In the genomic region with DNA sequence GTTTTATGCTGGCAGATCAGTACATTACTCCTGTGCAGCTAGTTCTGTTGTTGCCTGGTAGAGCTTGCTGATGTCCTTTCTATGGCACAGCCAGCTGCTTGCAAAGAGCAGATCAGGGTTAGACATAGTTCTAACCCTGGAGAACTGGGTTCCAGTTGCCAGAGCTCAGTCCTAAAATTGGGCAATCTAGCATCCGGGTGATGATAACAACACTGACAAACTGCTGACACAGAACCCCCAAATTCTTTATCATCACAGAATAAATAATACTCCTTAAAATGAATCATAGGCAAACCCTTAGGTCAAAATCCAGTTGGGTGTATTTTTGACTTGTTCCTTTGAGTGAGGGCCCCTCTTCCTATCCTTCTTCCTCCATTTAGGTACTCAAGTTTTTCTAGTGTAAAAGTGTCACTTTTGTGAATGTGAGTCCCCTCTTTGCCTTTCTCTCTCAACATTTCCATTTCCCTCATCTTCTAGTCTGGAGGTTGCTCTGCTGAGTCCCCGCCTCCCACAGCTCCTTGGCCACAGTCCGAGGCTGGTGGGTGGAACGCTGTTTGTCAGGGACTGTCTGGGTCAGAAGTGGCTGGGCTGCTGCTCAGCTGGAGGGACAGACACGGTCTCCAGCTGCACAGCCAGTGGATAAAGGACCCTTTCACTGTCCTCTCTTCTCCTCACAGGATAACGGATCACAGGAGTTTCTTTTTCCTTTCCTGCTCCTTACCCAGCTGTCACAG, we compare ENCODE assay signal across 8 cellular contexts.
DNase-seq lines count a peak whose midpoint lies in the region; ATAC-seq and TF ChIP-seq lines count a peak whose summit lies in the region.

No MANE protein-coding gene starts in this region.

- H3K4me3 Mint-ChIP-seq in activated CD4-positive, alpha-beta T cell treated with anti-CD3 and anti-CD28 coated beads, Interleukin-2, amount 10 ng/mL, durations not matched to agents 24 days and 14 days = no peak overlapping the region
- H3K4me3 Mint-ChIP-seq in activated T-helper 2 cell treated with anti-CD3 and anti-CD28 coated beads, Interferon-gamma antibody, Interleukin-2, Interleukin-4, amounts not matched to agents 10 μg/mL and 5 μg/mL and 100 μg/mL, durations not matched to agents 14 hours and 24 hours and 36 hours (ENCODE audit: low read depth) = no peak overlapping the region

- H3K9ac ChIP-seq in PC-3 (ENCODE audit: low read length) = no peak overlapping the region

- TF ChIP-seq EP300 in esophagus muscularis mucosa (IDR thresholded peaks at IDR 0.05) (no peak), upper lobe of left lung (IDR thresholded peaks at IDR 0.05) (no peak)

- no TSS peak for BruUV-seq in PC-3 (replicated peaks; lab: Mats Ljungman, UMichigan)

- H3K27ac Mint-ChIP-seq in activated CD4-positive, alpha-beta T cell treated with anti-CD3 and anti-CD28 coated beads, Interleukin-2, amount 10 ng/mL, durations not matched to agents 24 days and 14 days = no peak overlapping the region
- H3K27ac Mint-ChIP-seq in activated T-helper 2 cell treated with anti-CD3 and anti-CD28 coated beads, Interferon-gamma antibody, Interleukin-2, Interleukin-4, amounts not matched to agents 10 μg/mL and 5 μg/mL and 100 μg/mL, durations not matched to agents 14 hours and 24 hours and 36 hours = no peak overlapping the region

- ATAC-seq in PC-3 (no peak), upper lobe of left lung (ENCODE audit: low FRiP score in 2 of 2) (peak; percentile 86 to 96)

- H3K4me3 ChIP-seq in PC-3 (ENCODE audit: low read length) = no peak overlapping the region; the same call in 1 of the 2 replicates
- peak overlapping the region; percentile 32 to 44 (median 37) for H3K4me3 ChIP-seq in esophagus muscularis mucosa
- H3K4me3 ChIP-seq in upper lobe of left lung = peak overlapping the region in 3 of 4 donors; percentile 9 to 32 (median 27)

- H2AFZ ChIP-seq in PC-3 (ENCODE audit: low read length) = 0 out of 2 replicates have a peak overlapping the region, but pooled peaks have one; percentile 3

- H3K36me3 Mint-ChIP-seq in activated CD4-positive, alpha-beta T cell treated with anti-CD3 and anti-CD28 coated beads, Interleukin-2, amount 10 ng/mL, durations not matched to agents 24 days and 14 days (ENCODE audit: low read depth) = no peaks in the 10 kb centered on the region
- no peaks in the 10 kb centered on the region for H3K36me3 Mint-ChIP-seq in activated T-helper 2 cell treated with anti-CD3 and anti-CD28 coated beads, Interferon-gamma antibody, Interleukin-2, Interleukin-4, amounts not matched to agents 10 μg/mL and 5 μg/mL and 100 μg/mL, durations not matched to agents 14 hours and 24 hours and 36 hours (ENCODE audit: low read depth)

- 23% methylated on average over 6 of the region's 6 CpGs for WGBS in esophagus muscularis mucosa
- 35 to 41% methylated on average over 6 of the region's 6 CpGs for WGBS in upper lobe of left lung, 2 donors

- H3K27me3 ChIP-seq in PC-3 (ENCODE audit: low read length) (no peaks in the 10 kb centered on the region), esophagus muscularis mucosa (no peaks in the 10 kb centered on the region), upper lobe of left lung (no peaks in the 10 kb centered on the region)

- H3K4me1 Mint-ChIP-seq in activated CD4-positive, alpha-beta T cell treated with anti-CD3 and anti-CD28 coated beads, Interleukin-2, amount 10 ng/mL, durations not matched to agents 24 days and 14 days = peaks cover 9% of the 10 kb centered on the region
- H3K4me1 Mint-ChIP-seq in activated T-helper 2 cell treated with anti-CD3 and anti-CD28 coated beads, Interferon-gamma antibody, Interleukin-2, Interleukin-4, amounts not matched to agents 10 μg/mL and 5 μg/mL and 100 μg/mL, durations not matched to agents 14 hours and 24 hours and 36 hours (ENCODE audit: low read depth) = peaks cover 6% of the 10 kb centered on the region

- CTCF ChIA-PET in PC-3 (lab: Charles Lee) = no interaction called here

- H3K9me2 ChIP-seq in PC-3 (replicated peaks; ENCODE audit: low read length) = no peaks in the 10 kb centered on the region

- TF ChIP-seq CTCF in PC-3 (conservative IDR thresholded peaks at IDR 0.05; ENCODE audit: low read depth, low read length) (no peak), esophagus muscularis mucosa (IDR thresholded peaks at IDR 0.05) (no peak), upper lobe of left lung (IDR thresholded peaks at IDR 0.05) (no peak)

- H3K27ac ChIP-seq in PC-3 (ENCODE audit: low read length) = no peak overlapping the region
- H3K27ac ChIP-seq in esophagus muscularis mucosa (replicated peaks in 1 of 4) = peak overlapping the region; percentile 62 to 74 (median 72)
- H3K27ac ChIP-seq in upper lobe of left lung = peak overlapping the region; percentile 67 to 89 (median 82)

- TF ChIP-seq POLR2A in esophagus muscularis mucosa (IDR thresholded peaks at IDR 0.05; ENCODE audit: low read depth) (no peak), upper lobe of left lung (IDR thresholded peaks at IDR 0.05) (peak in 2 of 4 donors; percentile 15 to 82)

- H4K20me1 ChIP-seq in PC-3 (ENCODE audit: low read length) = no peaks in the 10 kb centered on the region

- H3K27me3 Mint-ChIP-seq in activated CD4-positive, alpha-beta T cell treated with anti-CD3 and anti-CD28 coated beads, Interleukin-2, amount 10 ng/mL, durations not matched to agents 24 days and 14 days = no peaks in the 10 kb centered on the region
- H3K27me3 Mint-ChIP-seq in activated T-helper 2 cell treated with anti-CD3 and anti-CD28 coated beads, Interferon-gamma antibody, Interleukin-2, Interleukin-4, amounts not matched to agents 10 μg/mL and 5 μg/mL and 100 μg/mL, durations not matched to agents 14 hours and 24 hours and 36 hours (ENCODE audit: low read depth) = peaks cover 5% of the 10 kb centered on the region

- H3K36me3 ChIP-seq in PC-3 (ENCODE audit: low read depth, low read length) = no peaks in the 10 kb centered on the region
- no peaks in the 10 kb centered on the region for H3K36me3 ChIP-seq in esophagus muscularis mucosa
- H3K36me3 ChIP-seq in upper lobe of left lung = no peaks in the 10 kb centered on the region

- H3K4me1 ChIP-seq in PC-3 (ENCODE audit: insufficient read depth, low read length) (no peaks in the 10 kb centered on the region), esophagus muscularis mucosa (peaks cover 9 to 16% (median 13%) of the 10 kb centered on the region in 4 donors), upper lobe of left lung (peaks cover 0 to 25% (median 15%) of the 10 kb centered on the region in 4 donors)

- H3F3A ChIP-seq in PC-3 (ENCODE audit: low read length, unreplicated experiment) = no peaks in the 10 kb centered on the region

- POLR2A ChIA-PET in PC-3 (lab: Charles Lee; ENCODE audit: unreplicated experiment) = no interaction called here

- no peaks in the 10 kb centered on the region for H3K79me2 ChIP-seq in PC-3 (ENCODE audit: low read length)

- H3K9me3 ChIP-seq in PC-3 (ENCODE audit: low read length) (no peaks in the 10 kb centered on the region), esophagus muscularis mucosa (no peaks in the 10 kb centered on the region), upper lobe of left lung (no peaks in the 10 kb centered on the region)

- H3K9me3 Mint-ChIP-seq in activated CD4-positive, alpha-beta T cell treated with anti-CD3 and anti-CD28 coated beads, Interleukin-2, amount 10 ng/mL, durations not matched to agents 24 days and 14 days = no peaks in the 10 kb centered on the region
- no peaks in the 10 kb centered on the region for H3K9me3 Mint-ChIP-seq in activated T-helper 2 cell treated with anti-CD3 and anti-CD28 coated beads, Interferon-gamma antibody, Interleukin-2, Interleukin-4, amounts not matched to agents 10 μg/mL and 5 μg/mL and 100 μg/mL, durations not matched to agents 14 hours and 24 hours and 36 hours

- intact Hi-C loops in PC-3 (cut with micrococcal nuclease) = no loop called here
- intact Hi-C loops in esophagus muscularis mucosa (cut with DNase I) = no loop called here
- intact Hi-C loops in activated CD4-positive, alpha-beta T cell treated with anti-CD3 and anti-CD28 coated beads, Interleukin-2, amount 10 ng/mL, durations not matched to agents 24 days and 14 days (cut with micrococcal nuclease) = no loop called here
- intact Hi-C loops in activated T-helper 2 cell treated with anti-CD3 and anti-CD28 coated beads, Interferon-gamma antibody, Interleukin-2, Interleukin-4, amounts not matched to agents 10 μg/mL and 5 μg/mL and 100 μg/mL, durations not matched to agents 14 hours and 24 hours and 36 hours (cut with micrococcal nuclease) = no loop called here

- DNase-seq in PC-3 (peak; percentile 23), esophagus muscularis mucosa (ENCODE audit: extremely low spot score) (no peak), middle frontal gyrus (ENCODE audit: extremely low spot score, low spot score) (peak; percentile 33), upper lobe of left lung (peak; percentile 58 to 73), DMS53 treated with DMSO at 0.1 percent for 48 hours (lab: John Stamatoyannopoulos, UW; ENCODE audit: unreplicated experiment) (no peak), NCI-H1417 treated with DMSO at 0.1 percent for 48 hours (lab: John Stamatoyannopoulos, UW) (no peak)
- no peak for DNase-seq in activated CD4-positive, alpha-beta T cell treated with anti-CD3 and anti-CD28 coated beads, Interleukin-2, amount 10 ng/mL, durations not matched to agents 24 days and 14 days
- DNase-seq in activated T-helper 2 cell treated with anti-CD3 and anti-CD28 coated beads, Interferon-gamma antibody, Interleukin-2, Interleukin-4, amounts not matched to agents 10 μg/mL and 5 μg/mL and 100 μg/mL, durations not matched to agents 14 hours and 24 hours and 36 hours (ENCODE audit: low spot score) = no peak

- peak overlapping the region; percentile 56 for H3K4me2 ChIP-seq in PC-3 (ENCODE audit: low read length)

Comparison
In these comparisons a context has a peak if more than half of its experiments do, and no peak if none do; other contexts are left out.
1. DNase-seq: peak in PC-3 (single experiment), middle frontal gyrus (single experiment) and upper lobe of left lung (2 of 2); none in esophagus muscularis mucosa (single experiment), DMS53 treated with DMSO at 0.1 percent for 48 hours (single experiment), NCI-H1417 treated with DMSO at 0.1 percent for 48 hours (single experiment), activated CD4-positive, alpha-beta T cell treated with anti-CD3 and anti-CD28 coated beads, Interleukin-2, amount 10 ng/mL, durations not matched to agents 24 days and 14 days (single experiment) and activated T-helper 2 cell treated with anti-CD3 and anti-CD28 coated beads, Interferon-gamma antibody, Interleukin-2, Interleukin-4, amounts not matched to agents 10 μg/mL and 5 μg/mL and 100 μg/mL, durations not matched to agents 14 hours and 24 hours and 36 hours (single experiment).